ENCODE assay signal across 19 cellular contexts in genomic region chr18:51479736-51480135, GRCh38.
"Had no signal": no experiment of that assay in that cellular context is flagged by ENCODE, and none has a peak within 500 bp of the region (broad histone marks: within the 10 kb centered on the region; RNA-seq: fewer than 3 reads in every experiment).

No MANE protein-coding gene starts in this region.

- H3K36me3 ChIP-seq: esophagus squamous epithelium, gastrocnemius medialis, lower lobe of right lung had no signal

- H3K4me1 ChIP-seq: esophagus squamous epithelium, gastrocnemius medialis, lower lobe of right lung had no signal

- H3K9me3 ChIP-seq: gastrocnemius medialis, lower lobe of right lung, mucosa of descending colon had no signal

- ATAC-seq: gastrocnemius medialis, left colon, left lobe of liver, lower lobe of right lung, mucosa of descending colon had no signal

- H3K27ac ChIP-seq: coronary artery, esophagus squamous epithelium, gastrocnemius medialis, lower lobe of right lung had no signal

- DNase-seq: dermis blood vessel endothelial cell; dorsolateral prefrontal cortex; effector CD4-positive, alpha-beta T cell; effector memory CD4-positive, alpha-beta T cell; esophagus squamous epithelium; foreskin fibroblast; foreskin melanocyte; gastrocnemius medialis; glutamatergic neuron; head of caudate nucleus; hippocampal formation; left colon; left ventricle myocardium superior; lower lobe of right lung; mesenchymal stem cell; mucosa of descending colon; naive B cell had no signal

- H3K27me3 ChIP-seq: dorsolateral prefrontal cortex, esophagus squamous epithelium, gastrocnemius medialis had no signal

- H3K4me3 ChIP-seq: coronary artery, dorsolateral prefrontal cortex, esophagus squamous epithelium, gastrocnemius medialis, lower lobe of right lung, mucosa of descending colon had no signal
